In genomic region chr11:57456960-57457642, GRCh38 we compare ENCODE assay signal across 8 cellular contexts. TPM values are rescaled to one million over a fixed set of nuclear protein-coding genes. Genes with fewer than 3 reads are reported as not detected.
DNase-seq lines count a peak whose midpoint lies in the region; ATAC-seq, FAIRE-seq and TF ChIP-seq lines count a peak whose summit lies in the region.

No MANE protein-coding gene starts in this region.

- peaks cover 21% of the 10 kb centered on the region for H3K4me1 Mint-ChIP-seq in activated naive CD8-positive, alpha-beta T cell treated with anti-CD3 and anti-CD28 coated beads, Interleukin-2, amount 10 ng/mL, durations not matched to agents 7 days and 5 days

- intact Hi-C loops in heart right ventricle (cut with DNase I): loop anchor here (2.0 to 10.0 kb wide), 12 partner anchors 70 to 1058 kb away; partner anchors contain the start of genes YPEL4 (in 5 of the 10) and TIMM10 (in 1 of the 10)

- H3K27ac Mint-ChIP-seq in activated naive CD8-positive, alpha-beta T cell treated with anti-CD3 and anti-CD28 coated beads, Interleukin-2, amount 10 ng/mL, durations not matched to agents 7 days and 5 days: no peak overlapping the region

- TF ChIP-seq POLR2A in H54 (IDR thresholded peaks at IDR 0.05; ENCODE audit: low read depth, low read length): no peak

- no peak overlapping the region for H3K27ac ChIP-seq in heart right ventricle

- DNase-seq in GM04504 (ENCODE audit: low read depth) (peak; percentile 58), H54 (ENCODE audit: insufficient read length, low spot score) (peak; percentile 91), MG63 (peak; percentile 80), SW480 (ENCODE audit: low spot score) (peak; percentile 78), heart right ventricle (peak; percentile 89 to 90), pulmonary artery endothelial cell (ENCODE audit: low read depth, low spot score) (peak; percentile 61), GF-D8 (lab: John Stamatoyannopoulos, UW) (no peak)
- peak; percentile 82 for DNase-seq in activated naive CD8-positive, alpha-beta T cell treated with anti-CD3 and anti-CD28 coated beads, Interleukin-2, amount 10 ng/mL, durations not matched to agents 7 days and 5 days

- peak; percentile 35 for ATAC-seq in activated naive CD8-positive, alpha-beta T cell treated with anti-CD3 and anti-CD28 coated beads, Interleukin-2, amount 10 ng/mL, durations not matched to agents 7 days and 5 days (ENCODE audit: low read depth)
- peak; percentile 85 to 92 (median 87) for ATAC-seq in heart right ventricle

- H3K4me3 ChIP-seq in MG63 (no peak overlapping the region), heart right ventricle (peak overlapping the region in 1 of 10 donors; percentile 16)

- peaks cover 48% of the 10 kb centered on the region for H3K27me3 Mint-ChIP-seq in activated naive CD8-positive, alpha-beta T cell treated with anti-CD3 and anti-CD28 coated beads, Interleukin-2, amount 10 ng/mL, durations not matched to agents 7 days and 5 days

- H3K9me3 Mint-ChIP-seq in activated naive CD8-positive, alpha-beta T cell treated with anti-CD3 and anti-CD28 coated beads, Interleukin-2, amount 10 ng/mL, durations not matched to agents 7 days and 5 days: no peaks in the 10 kb centered on the region

- peaks cover 4 to 42% (median 35%) of the 10 kb centered on the region in 9 donors for H3K4me1 ChIP-seq in heart right ventricle

- H3K36me3 Mint-ChIP-seq in activated naive CD8-positive, alpha-beta T cell treated with anti-CD3 and anti-CD28 coated beads, Interleukin-2, amount 10 ng/mL, durations not matched to agents 7 days and 5 days: no peaks in the 10 kb centered on the region

- POLR2A ChIA-PET in activated naive CD8-positive, alpha-beta T cell treated with anti-CD3 and anti-CD28 coated beads, Interleukin-2, amount 10 ng/mL, durations not matched to agents 7 days and 5 days (lab: Charles Lee): interaction anchor here (1.0 to 2.0 kb wide), 7 partner anchors 21 to 184 kb away, joined by 3 to 11 read pairs (median 4); partner anchors contain the start of gene TIMM10

- no peak for FAIRE-seq in H54 (lab: Jason Lieb, UNC)

- peak; percentile 99 for TF ChIP-seq CTCF in heart right ventricle (IDR thresholded peaks at IDR 0.05)

- H3K9me3 ChIP-seq in MG63: no peaks in the 10 kb centered on the region
- H3K9me3 ChIP-seq in heart right ventricle: no peaks in the 10 kb centered on the region

- 9 to 10% methylated on average over 19 of the region's 19 CpGs for WGBS in heart right ventricle, 2 donors

- H3K36me3 ChIP-seq in MG63 (no peaks in the 10 kb centered on the region), heart right ventricle (no peaks in the 10 kb centered on the region)

- H3K27me3 ChIP-seq in MG63: peaks cover 13% of the 10 kb centered on the region
- H3K27me3 ChIP-seq in heart right ventricle: peaks cover 13 to 52% (median 44%) of the 10 kb centered on the region in 7 donors

- peak overlapping the region; percentile 51 for H3K4me3 Mint-ChIP-seq in activated naive CD8-positive, alpha-beta T cell treated with anti-CD3 and anti-CD28 coated beads, Interleukin-2, amount 10 ng/mL, durations not matched to agents 7 days and 5 days

RNA-seq across cellular contexts. Expression of gene RTN4RL2, which starts 3.2 kb away (rescaled TPM):
- 0.03 and 1.6 TPM in 2 replicates for total RNA-seq in MG63 (2014; rRNA removed; shearing (Covaris generic); ENCODE audit: low replicate concordance)
- total RNA-seq in activated naive CD8-positive, alpha-beta T cell treated with anti-CD3 and anti-CD28 coated beads, Interleukin-2, amount 10 ng/mL, durations not matched to agents 7 days and 5 days: 1 to 10 TPM in 1 of 2 experiments, under 1 TPM in 1; 0.96 to 1.6 TPM
- 1 to 10 TPM in 3 of 10 donors, under 1 TPM in 7; 0.33 to 1.5 (median 0.87) TPM for total RNA-seq in heart right ventricle
- polyA plus RNA-seq in heart right ventricle: 1 to 10 TPM in 1 of 2 donors, under 1 TPM in 1; 0.88 to 1.3 TPM
- 0.07 TPM in 2 replicates for total RNA-seq in pulmonary artery endothelial cell

RNA-seq across cellular contexts. Expression of gene SLC43A3, which starts 30.2 kb away (rescaled TPM):
- 73.1 and 84.3 TPM in 2 replicates for total RNA-seq in MG63 (2014; rRNA removed; shearing (Covaris generic); ENCODE audit: low replicate concordance)
- 10 to 100 TPM; 67.4 to 67.8 TPM for total RNA-seq in activated naive CD8-positive, alpha-beta T cell treated with anti-CD3 and anti-CD28 coated beads, Interleukin-2, amount 10 ng/mL, durations not matched to agents 7 days and 5 days
- total RNA-seq in heart right ventricle: 10 to 100 TPM; 12.1 to 36.2 (median 19.8) TPM
- polyA plus RNA-seq in heart right ventricle: 10 to 100 TPM; 16.6 to 24.7 TPM
- total RNA-seq in pulmonary artery endothelial cell: 48.0 and 74.0 TPM in 2 replicates

RNA-seq across cellular contexts. Expression of gene SLC43A1, which starts 58.4 kb away (rescaled TPM):
- total RNA-seq in MG63 (2014; rRNA removed; shearing (Covaris generic); ENCODE audit: low replicate concordance): 3.2 and 4.0 TPM in 2 replicates
- 10 to 100 TPM; 28.2 to 28.8 TPM for total RNA-seq in activated naive CD8-positive, alpha-beta T cell treated with anti-CD3 and anti-CD28 coated beads, Interleukin-2, amount 10 ng/mL, durations not matched to agents 7 days and 5 days
- total RNA-seq in heart right ventricle: 1 to 10 TPM; 3.4 to 8.9 (median 4.7) TPM
- 10 to 100 TPM in 1 of 2 donors, 1 to 10 TPM in 1; 6.7 to 16.5 TPM for polyA plus RNA-seq in heart right ventricle
- 14.1 and 15.6 TPM in 2 replicates for total RNA-seq in pulmonary artery endothelial cell
